In the genomic region with DNA sequence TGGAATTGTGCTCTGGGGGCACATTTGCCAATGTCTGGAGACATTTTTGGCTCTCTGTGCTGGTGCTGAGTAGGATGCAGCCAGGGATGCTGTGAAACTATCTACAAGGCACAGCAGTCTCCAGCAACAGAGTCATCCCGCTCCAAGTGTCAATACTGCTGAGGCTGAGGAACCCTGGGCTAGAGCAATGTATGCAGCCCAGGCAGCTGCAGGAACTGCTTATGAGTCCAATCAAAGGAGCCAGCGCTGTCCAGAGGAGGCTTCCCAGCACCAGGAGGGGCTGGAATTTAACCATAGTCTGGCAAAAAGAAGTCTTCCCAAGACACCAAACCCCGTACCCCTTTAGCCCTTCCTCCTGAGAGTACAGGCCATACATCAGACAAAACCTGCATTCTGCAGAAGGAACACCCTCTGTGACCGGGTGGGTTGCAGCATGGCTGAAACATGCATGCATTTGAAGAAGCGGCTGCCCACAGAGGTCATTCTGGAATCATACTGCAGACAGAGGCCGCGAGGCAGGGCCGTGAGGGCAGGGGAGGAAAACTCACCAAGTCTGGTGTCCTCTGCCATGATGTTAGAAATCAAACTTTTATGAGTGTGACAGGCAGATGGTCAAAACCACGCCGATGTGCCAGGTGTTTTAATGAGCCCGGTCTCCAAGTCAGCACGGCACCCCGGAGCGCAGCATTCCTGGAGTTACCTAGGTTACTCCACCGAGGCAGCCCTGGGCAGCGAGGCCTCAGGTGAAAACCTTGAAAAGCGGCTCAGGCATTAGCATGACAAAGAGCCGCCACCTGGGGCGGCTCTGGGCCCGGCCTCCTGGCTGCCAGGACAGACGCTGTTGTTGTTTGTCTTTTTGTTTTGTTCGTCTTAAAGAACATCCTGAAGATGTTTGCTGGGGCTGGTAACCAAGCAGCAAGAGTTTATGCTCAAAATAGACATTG, we compare ENCODE assay signal across 15 cellular contexts.
A peak's percentile ranks its signal among the peaks of the same experiment; 100 is the strongest.
DNase-seq lines count a peak whose midpoint lies in the region; ATAC-seq, FAIRE-seq and TF ChIP-seq lines count a peak whose summit lies in the region.
"Had no signal": no experiment of that assay in that cellular context is flagged by ENCODE, and none has a peak within 500 bp of the region (broad histone marks: within the 10 kb centered on the region; RNA-seq: fewer than 3 reads in every experiment).

No MANE protein-coding gene starts in this region.

- peaks cover 4% of the 10 kb centered on the region for H3K9me3 ChIP-seq in astrocyte (ENCODE audit: insufficient read depth, low read depth, low read length)
- H3K9me3 ChIP-seq: gastroesophageal sphincter had no signal

- no peak for FAIRE-seq in astrocyte (lab: Jason Lieb, UNC)

- H3K36me3 ChIP-seq in astrocyte (ENCODE audit: insufficient read depth, low read length), result no peaks in the 10 kb centered on the region
- H3K36me3 ChIP-seq: gastroesophageal sphincter had no signal

- H2AFZ ChIP-seq in astrocyte (ENCODE audit: low read depth, low read length), result no peak overlapping the region

- no peak overlapping the region for H3K9ac ChIP-seq in astrocyte (ENCODE audit: low read length)

- peaks cover 4% of the 10 kb centered on the region for H3K4me1 Mint-ChIP-seq in astrocyte (ENCODE audit: low read depth, unreplicated experiment)
- H3K4me1 Mint-ChIP-seq: stimulated activated memory B cell treated with anti-CD40 and anti-IgM and Interleukin-4, amounts not matched to agents 10 μg/mL and 1 μg/mL and 100 μg/mL, for 72 hours had no signal

- H3K4me1 ChIP-seq in astrocyte (ENCODE audit: insufficient read depth, low read length), result no peaks in the 10 kb centered on the region
- H3K4me1 ChIP-seq: gastroesophageal sphincter had no signal

- no peaks in the 10 kb centered on the region for H4K20me1 ChIP-seq in astrocyte (ENCODE audit: insufficient read depth, low read length)

- H3K4me2 ChIP-seq in astrocyte (ENCODE audit: low read length), result no peak overlapping the region

- no peak for ATAC-seq in GM21423 (IDR thresholded peaks at IDR 0.05; ENCODE audit: unreplicated experiment)
- ATAC-seq: gastroesophageal sphincter; psoas muscle; stimulated activated memory B cell treated with anti-CD40 and anti-IgM and Interleukin-4, amounts not matched to agents 10 μg/mL and 1 μg/mL and 100 μg/mL, for 72 hours had no signal

- H3K27ac Mint-ChIP-seq in astrocyte (ENCODE audit: unreplicated experiment), result no peak overlapping the region
- H3K27ac Mint-ChIP-seq: stimulated activated memory B cell treated with anti-CD40 and anti-IgM and Interleukin-4, amounts not matched to agents 10 μg/mL and 1 μg/mL and 100 μg/mL, for 72 hours had no signal

- no peak for TF ChIP-seq CTCF in astrocyte (IDR thresholded peaks at IDR 0.05; ENCODE audit: insufficient read depth, low read depth, low read length)

- no peaks in the 10 kb centered on the region for H3K79me2 ChIP-seq in astrocyte (ENCODE audit: insufficient read depth, low read length)

- H3K4me3 ChIP-seq in astrocyte (ENCODE audit: insufficient read depth, low read depth, low read length), result no peak overlapping the region
- H3K4me3 ChIP-seq: gastroesophageal sphincter, lung, psoas muscle had no signal

- peak; percentile 64 for DNase-seq in DMS153 (lab: John Stamatoyannopoulos, UW)
- peak; percentile 98 for DNase-seq in NCI-H146 treated with DMSO at 0.1 percent for 48 hours (lab: John Stamatoyannopoulos, UW; ENCODE audit: unreplicated experiment)
- no peak for DNase-seq in astrocyte (ENCODE audit: low read depth)
- DNase-seq in mesenteric fat pad (ENCODE audit: low spot score), result peak; percentile 82
- no peak for DNase-seq in SKM-1 treated with dmso at 0.1 percent for 144 hours (lab: John Stamatoyannopoulos, UW; ENCODE audit: unreplicated experiment)
- DNase-seq in NCI-H226, result no peak
- DNase-seq in superior temporal gyrus (ENCODE audit: extremely low spot score), result no peak
- DNase-seq: activated CD4-positive, alpha-beta T cell treated with anti-CD3 and anti-CD28 coated beads, Interleukin-2, amount 50 U/mL, for 48 hours; activated gamma-delta T cell treated with Interleukin-2 at 50 U/mL for 16 hours; NCI-H524; psoas muscle had no signal

- H3K27ac ChIP-seq in astrocyte (ENCODE audit: low read depth, low read length), result no peak overlapping the region
- H3K27ac ChIP-seq: gastroesophageal sphincter, psoas muscle had no signal

- peaks cover 29% of the 10 kb centered on the region for H3K9me3 Mint-ChIP-seq in astrocyte (ENCODE audit: unreplicated experiment)

- H3K4me3 Mint-ChIP-seq in astrocyte (ENCODE audit: unreplicated experiment), result peak overlapping the region; percentile 20
- H3K4me3 Mint-ChIP-seq: stimulated activated memory B cell treated with anti-CD40 and anti-IgM and Interleukin-4, amounts not matched to agents 10 μg/mL and 1 μg/mL and 100 μg/mL, for 72 hours had no signal

- no peaks in the 10 kb centered on the region for H3K27me3 ChIP-seq in astrocyte (ENCODE audit: insufficient read depth, low read length)
- H3K27me3 ChIP-seq: gastroesophageal sphincter had no signal

- H3K36me3 Mint-ChIP-seq in astrocyte (ENCODE audit: low read depth, unreplicated experiment), result no peaks in the 10 kb centered on the region

- H3K27me3 Mint-ChIP-seq in astrocyte (ENCODE audit: low read depth, unreplicated experiment), result peaks cover 38% of the 10 kb centered on the region

Comparison
In these comparisons a context has a peak if more than half of its experiments do, and no peak if none do; other contexts are left out.
1. DNase-seq: peak in DMS153 (single experiment), NCI-H146 treated with DMSO at 0.1 percent for 48 hours (single experiment) and mesenteric fat pad (single experiment); none in astrocyte (single experiment), SKM-1 treated with dmso at 0.1 percent for 144 hours (single experiment), NCI-H226 (single experiment) and superior temporal gyrus (single experiment).